ENCODE assay signal across 9 cellular contexts in genomic region chr20:20531283-20531682, GRCh38.
"Had no signal": no experiment of that assay in that cellular context is flagged by ENCODE, and none has a peak within 500 bp of the region (broad histone marks: within the 10 kb centered on the region; RNA-seq: fewer than 3 reads in every experiment).

No MANE protein-coding gene starts in this region.

- H3K27ac ChIP-seq: GM23248 had no signal

- H3K4me2 ChIP-seq: GM23338 had no signal

- H3K9me3 ChIP-seq: HAP-1 had no signal

- H3K9me3 Mint-ChIP-seq: GM23338, H9, HFFc6 had no signal

- H2AFZ ChIP-seq: GM23248, GM23338 had no signal

- H3K4me1 ChIP-seq: HAP-1 had no signal

- H3K9ac ChIP-seq: GM23248 had no signal

- DNase-seq: GM23248, GOT3, H7, H9, HCEC 1CT, HFFc6 had no signal

- H3K4me3 ChIP-seq: GM23248, GM23338, HAP-1 had no signal

- H3K27ac Mint-ChIP-seq: GM23338, H9, HFFc6 had no signal

- H3K4me3 Mint-ChIP-seq: GM23338, H9, HFFc6 had no signal

- H3K36me3 ChIP-seq: HAP-1 had no signal

- ATAC-seq: GM23338, HCT116 had no signal
